ENCODE assay signal across 19 cellular contexts in genomic region chr14:75699331-75699730, GRCh38. TPM values are rescaled to one million over a fixed set of nuclear protein-coding genes. Genes with fewer than 3 reads are reported as not detected.
DNase-seq lines count a peak whose midpoint lies in the region; ATAC-seq, FAIRE-seq and TF ChIP-seq lines count a peak whose summit lies in the region.
"Had no signal": no experiment of that assay in that cellular context is flagged by ENCODE, and none has a peak within 500 bp of the region (broad histone marks: within the 10 kb centered on the region; RNA-seq: fewer than 3 reads in every experiment).

No MANE protein-coding gene starts in this region.

- intact Hi-C loops in IMR-90 (cut with micrococcal nuclease) (no loop called here), testis (cut with DNase I; ENCODE audit: low total_unique reads) (no loop called here), pancreas (cut with DNase I) (no loop called here)

- CTCF ChIA-PET in IMR-90 (lab: Yijun Ruan, JAX) = no interaction called here

- H3K4me3 ChIP-seq in IMR-90 (ENCODE audit: insufficient read depth, low read depth, low read length) (no peak overlapping the region), testis (no peak overlapping the region), pancreas (no peak overlapping the region)
- H3K4me3 ChIP-seq: GM23248, HAP-1 had no signal

- no peak overlapping the region for H3K14ac ChIP-seq in IMR-90 (replicated peaks; ENCODE audit: low read depth, low read length)

- TF ChIP-seq CTCF in IMR-90 (conservative IDR thresholded peaks at IDR 0.05; ENCODE audit: low read depth, low read length) = no peak
- no peak for TF ChIP-seq CTCF in testis (IDR thresholded peaks at IDR 0.05)
- TF ChIP-seq CTCF in pancreas (IDR thresholded peaks at IDR 0.05) = no peak

- H3K9me1 ChIP-seq in IMR-90 (ENCODE audit: insufficient read depth, low read length) = no peaks in the 10 kb centered on the region

- H4K20me1 ChIP-seq in IMR-90 (ENCODE audit: insufficient read depth, low read length) = no peaks in the 10 kb centered on the region

- no peak overlapping the region for H2AK9ac ChIP-seq in IMR-90 (replicated peaks; ENCODE audit: low read depth, low read length, poor library complexity)

- H3K36me3 ChIP-seq in IMR-90 (ENCODE audit: control insufficient read depth, insufficient read depth, low read length) (peaks cover 10% of the 10 kb centered on the region), testis (ENCODE audit: low read depth, missing control alignments) (peaks cover 3% of the 10 kb centered on the region), pancreas (peaks cover 0 to 7% (median 5%) of the 10 kb centered on the region in 3 donors)

- no peak for DNase-seq in T-helper 2 cell treated with Interferon-gamma antibody and Interleukin-4, amounts not matched to agents 5 μg/mL and 100 μg/mL, for 36 hours (ENCODE audit: low spot score)
- no peak for DNase-seq in T-helper 2 cell
- DNase-seq in IMR-90 = no peak
- peak; percentile 52 for DNase-seq in MV-4-11 (lab: John Stamatoyannopoulos, UW)
- DNase-seq in testis = no peak
- no peak for DNase-seq in pancreas
- no peak for DNase-seq in activated T-cell treated with anti-CD3 and anti-CD28 coated beads for 4 hours
- DNase-seq: AML-193; Caco-2; CD4-positive, alpha-beta T cell; DMS153; DMS79; GDM1; GM23248 had no signal

- no peaks in the 10 kb centered on the region for H3K27me3 Mint-ChIP-seq in T-helper 2 cell treated with Interferon-gamma antibody and Interleukin-4, amounts not matched to agents 5 μg/mL and 100 μg/mL, for 36 hours (ENCODE audit: low read depth)
- H3K27me3 Mint-ChIP-seq: CD4-positive, alpha-beta T cell had no signal

- H3K9me3 ChIP-seq in IMR-90 (ENCODE audit: control insufficient read depth, insufficient read depth, low read length) (no peaks in the 10 kb centered on the region), testis (no peaks in the 10 kb centered on the region), pancreas (no peaks in the 10 kb centered on the region)
- H3K9me3 ChIP-seq: Caco-2, HAP-1 had no signal

- H3K27ac ChIP-seq in IMR-90 (ENCODE audit: insufficient read depth, low read length) (no peak overlapping the region), testis (no peak overlapping the region), pancreas (no peak overlapping the region)
- H3K27ac ChIP-seq: C4-2B, GM23248 had no signal

- H3K4me3 Mint-ChIP-seq in T-helper 2 cell treated with Interferon-gamma antibody and Interleukin-4, amounts not matched to agents 5 μg/mL and 100 μg/mL, for 36 hours = no peak overlapping the region
- H3K4me3 Mint-ChIP-seq: CD4-positive, alpha-beta T cell had no signal

- no peak overlapping the region for H4K8ac ChIP-seq in IMR-90 (ENCODE audit: low read depth in 2 of 2, low read length in 2 of 2)

- no peaks in the 10 kb centered on the region for H3K79me1 ChIP-seq in IMR-90 (ENCODE audit: low read depth in 1 of 2, low read length in 2 of 2)

- POLR2A ChIA-PET in IMR-90 (lab: Charles Lee; ENCODE audit: unreplicated experiment) = no interaction called here

- no peak for TF ChIP-seq RAD21 in IMR-90 (IDR thresholded peaks at IDR 0.05; ENCODE audit: low read length)

- peaks cover 2% of the 10 kb centered on the region; the same call in 1 of the 2 replicates for H3K4me1 ChIP-seq in IMR-90 (ENCODE audit: control insufficient read depth, insufficient read depth, low read length)
- H3K4me1 ChIP-seq in testis = peaks cover 8% of the 10 kb centered on the region
- no peaks in the 10 kb centered on the region for H3K4me1 ChIP-seq in pancreas
- H3K4me1 ChIP-seq: Caco-2, HAP-1 had no signal

- H3K18ac ChIP-seq in IMR-90 (ENCODE audit: low read depth, low read length) = no peak overlapping the region

- no peak overlapping the region for H3K4ac ChIP-seq in IMR-90 (ENCODE audit: low read depth, low read length)

- H2BK15ac ChIP-seq in IMR-90 (ENCODE audit: low read depth, low read length) = no peak overlapping the region

- H3K4me1 Mint-ChIP-seq in T-helper 2 cell treated with Interferon-gamma antibody and Interleukin-4, amounts not matched to agents 5 μg/mL and 100 μg/mL, for 36 hours (ENCODE audit: low read depth) = no peaks in the 10 kb centered on the region

- in situ Hi-C loops in IMR-90 (cut with MboI; ENCODE audit: low sequenced_read_pairs) = no loop called here

- peaks cover 3% of the 10 kb centered on the region for H3K9me3 Mint-ChIP-seq in T-helper 2 cell treated with Interferon-gamma antibody and Interleukin-4, amounts not matched to agents 5 μg/mL and 100 μg/mL, for 36 hours

- H2BK120ac ChIP-seq in IMR-90 (ENCODE audit: low read depth, low read length) = no peak overlapping the region

- H3K56ac ChIP-seq in IMR-90 (ENCODE audit: extremely low read depth, insufficient read depth, low read length) = no peak overlapping the region

- BruUV-seq in IMR-90 (replicated peaks; lab: Mats Ljungman, UMichigan) = no TSS peak

- no peak overlapping the region for H2BK20ac ChIP-seq in IMR-90 (ENCODE audit: low read depth, low read length)

- no peak overlapping the region for H2AFZ ChIP-seq in IMR-90 (replicated peaks; ENCODE audit: low read length, poor library complexity)
- H2AFZ ChIP-seq: GM23248 had no signal

- H3K23ac ChIP-seq in IMR-90 (ENCODE audit: low read depth, low read length) = no peak overlapping the region

- WGBS in IMR-90 (ENCODE audit: extremely low coverage in 2 of 2, insufficient read length in 1 of 2), 2 experiments = 100% methylated on average over 1 of the region's 3 CpGs; no CpG with 5 or more reads in 1 of the 2 experiments
- 88 to 90% methylated on average over 3 of the region's 3 CpGs for WGBS in testis, 2 donors
- 95 to 96% methylated on average over 3 of the region's 3 CpGs for WGBS in pancreas, 2 donors

- no peak overlapping the region for H3K9ac ChIP-seq in IMR-90 (ENCODE audit: low read depth, low read length)
- H3K9ac ChIP-seq: GM23248 had no signal

- H4K91ac ChIP-seq in IMR-90 (ENCODE audit: insufficient read depth, low read depth, low read length) = no peak overlapping the region

- H3K27ac Mint-ChIP-seq in T-helper 2 cell treated with Interferon-gamma antibody and Interleukin-4, amounts not matched to agents 5 μg/mL and 100 μg/mL, for 36 hours = peak overlapping the region; percentile 27
- H3K27ac Mint-ChIP-seq: CD4-positive, alpha-beta T cell had no signal

- dilution Hi-C loops in IMR-90 (cut with HindIII; ENCODE audit: low sequenced_read_pairs, unreplicated experiment) = no loop called here

- H2AK5ac ChIP-seq in IMR-90 (ENCODE audit: low read depth, low read length) = no peak overlapping the region

- TF ChIP-seq POLR2A in IMR-90 (IDR thresholded peaks at IDR 0.05; ENCODE audit: low read depth, low read length) = no peak
- no peak for TF ChIP-seq POLR2A in testis (IDR thresholded peaks at IDR 0.05)

- H3K4me2 ChIP-seq in IMR-90 (ENCODE audit: low read depth, low read length) = no peak overlapping the region

- ATAC-seq in IMR-90 (ENCODE audit: low read depth) (no peak), pancreas (no peak)

- no peak overlapping the region for H2BK5ac ChIP-seq in IMR-90 (ENCODE audit: low read depth, low read length, poor library complexity, severe bottlenecking)

- H3K27me3 ChIP-seq in IMR-90 (ENCODE audit: control insufficient read depth, insufficient read depth, low read length) (no peaks in the 10 kb centered on the region), testis (no peaks in the 10 kb centered on the region), pancreas (no peaks in the 10 kb centered on the region)

- FAIRE-seq in pancreas (lab: Jason Lieb, UNC) = no peak
- FAIRE-seq: A204.1, GM12892, GM18507 had no signal

- H3K36me3 Mint-ChIP-seq in T-helper 2 cell treated with Interferon-gamma antibody and Interleukin-4, amounts not matched to agents 5 μg/mL and 100 μg/mL, for 36 hours (ENCODE audit: low read depth) = peaks cover 22% of the 10 kb centered on the region

- no peak overlapping the region for H4K5ac ChIP-seq in IMR-90 (ENCODE audit: low read depth, low read length)

TF ChIP-seq in IMR-90, 13 proteins besides CTCF, POLR2A, EP300 and RAD21:
- TF ChIP-seq MAFK (IDR thresholded peaks at IDR 0.05; ENCODE audit: low read depth, low read length) = peak; percentile 51
- no peak for TF ChIP-seq SMC3 (IDR thresholded peaks at IDR 0.05; ENCODE audit: low read depth, low read length)

RNA-seq across cellular contexts. Expression of gene TTLL5, which starts 38.3 kb away (rescaled TPM):
- total RNA-seq in IMR-90 (2012; rRNA removed) = 15.0 and 16.7 TPM in 2 replicates
- polyA plus RNA-seq in IMR-90 (2012; rRNA removed) = 9.3 and 11.9 TPM in 2 replicates
- 3.6 and 22.1 TPM in 2 replicates for polyA plus RNA-seq in IMR-90 (2012; cell fraction: cytosol; rRNA removed)
- polyA plus RNA-seq in IMR-90 (2012; cell fraction: nucleus; rRNA removed; ENCODE audit: low replicate concordance) = 6.4 and 15.6 TPM in 2 replicates
- total RNA-seq in testis = 100 to 1,000 TPM; 112 to 155 TPM
- polyA plus RNA-seq in testis (ENCODE audit: insufficient read depth, low read depth, low replicate concordance) = 318 TPM
- 10 to 100 TPM; 11.0 to 22.6 (median 13.8) TPM for total RNA-seq in pancreas
- 1 to 10 TPM; 7.6 to 8.1 TPM for polyA plus RNA-seq in pancreas

RNA-seq across cellular contexts. Expression of gene ERG28, which starts 38.7 kb away (rescaled TPM):
- total RNA-seq in IMR-90 (2012; rRNA removed) (0.90 and 1.9 TPM in 2 replicates), testis (10 to 100 TPM; 60.0 to 64.4 TPM), pancreas (1 to 10 TPM; 4.2 to 9.5 (median 6.5) TPM)
- polyA plus RNA-seq in IMR-90 (2012; rRNA removed) (15.0 and 15.4 TPM in 2 replicates), testis (ENCODE audit: insufficient read depth, low read depth, low replicate concordance) (103 TPM), pancreas (10 to 100 TPM in 1 of 2 donors, 1 to 10 TPM in 1; 9.7 to 13.2 TPM)
- 14.6 and 16.0 TPM in 2 replicates for polyA plus RNA-seq in IMR-90 (2012; cell fraction: cytosol; rRNA removed)
- 2.7 and 6.5 TPM in 2 replicates for polyA plus RNA-seq in IMR-90 (2012; cell fraction: nucleus; rRNA removed; ENCODE audit: low replicate concordance)

Comparison
In these comparisons a context has a peak if more than half of its experiments do, and no peak if none do; other contexts are left out.
1. RNA of gene ERG28, which starts 38.7 kb away (total RNA-seq): 60.0 to 64.4 TPM in testis; 4.2 to 9.5 TPM in pancreas and 0.90 to 1.9 TPM in IMR-90; every median in the first group is over 4 times any median in the second.